Comparison of ENCODE assay signal across 17 cellular contexts in the genomic region with DNA sequence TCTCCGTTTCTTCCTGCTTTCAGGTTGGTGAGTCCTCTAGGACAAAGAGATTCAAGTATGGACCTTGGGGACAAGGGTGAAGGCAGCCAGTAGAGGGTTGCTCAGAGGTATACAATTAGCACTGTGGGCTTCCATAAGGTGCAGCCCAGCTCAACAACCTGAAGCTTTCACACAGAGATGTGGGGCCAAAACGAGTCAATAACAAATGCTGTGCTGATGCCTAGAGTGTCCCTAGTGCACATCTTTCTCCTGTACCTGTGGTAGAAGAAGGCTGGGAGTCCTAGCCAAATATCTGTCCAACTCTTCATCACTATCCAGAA. TPM values are rescaled to one million over a fixed set of nuclear protein-coding genes. Genes with fewer than 3 reads are reported as not detected.
"Had no signal": no experiment of that assay in that cellular context is flagged by ENCODE, and none has a peak within 500 bp of the region (broad histone marks: within the 10 kb centered on the region; RNA-seq: fewer than 3 reads in every experiment).

No MANE protein-coding gene starts in this region.

- H3K9me3 Mint-ChIP-seq: activated CD4-positive, alpha-beta memory T cell treated with anti-CD3 and anti-CD28 coated beads for 36 hours; activated naive CD8-positive, alpha-beta T cell treated with anti-CD3 and anti-CD28 coated beads, Interleukin-2, amount 10 ng/mL, durations not matched to agents 7 days and 5 days; activated T-helper 1 cell treated with anti-CD3 and anti-CD28 coated beads, Interleukin-12 subunit alpha, Interleukin-12 subunit beta, Interleukin-2, Interleukin-4 antibody, amounts not matched to agents 30 ng/mL and 10 ng/mL and 1 ng/mL, durations not matched to agents 14 hours and 24 hours and 36 hours; mesothelial cell of epicardium; nephron progenitor cell; stimulated activated naive CD8-positive, alpha-beta T cell treated with anti-CD3 and anti-CD28 coated beads, Interleukin-15, Interleukin-2, amounts not matched to agents 100 ng/mL and 50 ng/mL, for 24 hours had no signal

- H3K9me3 ChIP-seq: ascending aorta, heart left ventricle, suprapubic skin had no signal

- H3K4me1 ChIP-seq: ascending aorta, heart left ventricle, suprapubic skin had no signal

- H3K27me3 Mint-ChIP-seq: activated CD4-positive, alpha-beta memory T cell treated with anti-CD3 and anti-CD28 coated beads for 36 hours; activated naive CD8-positive, alpha-beta T cell treated with anti-CD3 and anti-CD28 coated beads, Interleukin-2, amount 10 ng/mL, durations not matched to agents 7 days and 5 days; stimulated activated naive CD8-positive, alpha-beta T cell treated with anti-CD3 and anti-CD28 coated beads, Interleukin-15, Interleukin-2, amounts not matched to agents 100 ng/mL and 50 ng/mL, for 24 hours had no signal

- H3K27ac Mint-ChIP-seq: activated CD4-positive, alpha-beta memory T cell treated with anti-CD3 and anti-CD28 coated beads for 36 hours; activated naive CD8-positive, alpha-beta T cell treated with anti-CD3 and anti-CD28 coated beads, Interleukin-2, amount 10 ng/mL, durations not matched to agents 7 days and 5 days; mesothelial cell of epicardium; nephron progenitor cell; stimulated activated naive CD8-positive, alpha-beta T cell treated with anti-CD3 and anti-CD28 coated beads, Interleukin-15, Interleukin-2, amounts not matched to agents 100 ng/mL and 50 ng/mL, for 24 hours had no signal

- DNase-seq: activated naive CD8-positive, alpha-beta T cell treated with anti-CD3 and anti-CD28 coated beads, Interleukin-2, amount 10 ng/mL, durations not matched to agents 7 days and 5 days; heart left ventricle; nephron progenitor cell; T-helper 9 cell had no signal

- H3K36me3 Mint-ChIP-seq: mesothelial cell of epicardium had no signal

- H3K27me3 ChIP-seq: ascending aorta, heart left ventricle, suprapubic skin had no signal

- H3K4me3 Mint-ChIP-seq: activated CD4-positive, alpha-beta memory T cell treated with anti-CD3 and anti-CD28 coated beads for 36 hours; activated naive CD8-positive, alpha-beta T cell treated with anti-CD3 and anti-CD28 coated beads, Interleukin-2, amount 10 ng/mL, durations not matched to agents 7 days and 5 days; activated T-helper 1 cell treated with anti-CD3 and anti-CD28 coated beads, Interleukin-12 subunit alpha, Interleukin-12 subunit beta, Interleukin-2, Interleukin-4 antibody, amounts not matched to agents 30 ng/mL and 10 ng/mL and 1 ng/mL, durations not matched to agents 14 hours and 24 hours and 36 hours; mesothelial cell of epicardium; nephron progenitor cell; stimulated activated naive CD8-positive, alpha-beta T cell treated with anti-CD3 and anti-CD28 coated beads, Interleukin-15, Interleukin-2, amounts not matched to agents 100 ng/mL and 50 ng/mL, for 24 hours had no signal

- H3K4me3 ChIP-seq: ascending aorta, heart left ventricle, suprapubic skin had no signal

- H3K36me3 ChIP-seq: ascending aorta, heart left ventricle, suprapubic skin had no signal

- H3K27ac ChIP-seq: ascending aorta, epithelial cell of prostate, heart left ventricle, suprapubic skin had no signal

RNA-seq across cellular contexts. Expression of a gene that starts 20.7 kb away (rescaled TPM):
- total RNA-seq: activated CD4-positive, alpha-beta memory T cell treated with anti-CD3 and anti-CD28 coated beads for 36 hours; activated naive CD8-positive, alpha-beta T cell treated with anti-CD3 and anti-CD28 coated beads, Interleukin-2, amount 10 ng/mL, durations not matched to agents 7 days and 5 days; activated T-helper 1 cell treated with anti-CD3 and anti-CD28 coated beads, Interleukin-12 subunit alpha, Interleukin-12 subunit beta, Interleukin-2, Interleukin-4 antibody, amounts not matched to agents 30 ng/mL and 10 ng/mL and 1 ng/mL, durations not matched to agents 14 hours and 24 hours and 36 hours; ascending aorta; dermis microvascular lymphatic vessel endothelial cell; frontal cortex; heart left ventricle; mesothelial cell of epicardium; osteocyte; pulmonary artery endothelial cell; sciatic nerve; urinary bladder had no signal
- polyA plus RNA-seq: heart left ventricle, urinary bladder had no signal
